Comparison of ENCODE assay signal across 20 cellular contexts in the genomic region with DNA sequence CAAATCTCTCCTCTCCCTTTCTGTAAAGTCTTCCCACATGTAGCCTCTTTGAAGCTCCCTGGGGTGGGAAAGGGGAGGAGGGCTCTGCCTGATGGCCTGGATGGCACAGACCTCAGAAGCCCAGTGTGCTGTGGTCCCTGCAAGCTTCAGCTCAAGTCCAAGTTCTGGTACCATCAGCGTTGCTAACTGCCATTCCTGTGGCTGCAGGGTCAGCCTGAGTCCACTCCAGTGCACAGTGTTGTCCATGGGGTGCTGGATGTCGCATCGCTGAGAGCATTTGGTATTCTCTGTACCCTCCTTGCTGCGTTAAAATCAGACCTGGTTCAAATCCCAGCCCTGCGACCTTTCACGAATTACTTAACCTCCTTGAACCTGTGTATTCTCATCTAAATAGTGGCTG.
DNase-seq lines count a peak whose midpoint lies in the region; ATAC-seq and TF ChIP-seq lines count a peak whose summit lies in the region.
"Had no signal": no experiment of that assay in that cellular context is flagged by ENCODE, and none has a peak within 500 bp of the region (broad histone marks: within the 10 kb centered on the region; RNA-seq: fewer than 3 reads in every experiment).

No MANE protein-coding gene starts in this region.

- no peak overlapping the region for H3K4me3 ChIP-seq in BLaER1
- H3K4me3 ChIP-seq in CD8-positive, alpha-beta memory T cell (ENCODE audit: low read length): no peak overlapping the region
- H3K4me3 ChIP-seq in vagina: no peak overlapping the region
- H3K4me3 ChIP-seq: lung, SK-N-MC, upper lobe of right lung had no signal

- peak overlapping the region in 7 of 8 donors; percentile 54 to 99 (median 96) for H3K27ac Mint-ChIP-seq in CD8-positive, alpha-beta memory T cell
- H3K27ac Mint-ChIP-seq in central memory CD8-positive, alpha-beta T cell (ENCODE audit: low read depth): peak overlapping the region; percentile 89
- peak overlapping the region; percentile 94 to 96 for H3K27ac Mint-ChIP-seq in natural killer cell treated with Interleukin-12 subunit alpha and Interleukin-12 subunit beta and Interleukin-15 and Interleukin-18, amount 100 ng/mL, for 72 hours
- H3K27ac Mint-ChIP-seq: endodermal cell, nephron had no signal

- H3K9me3 Mint-ChIP-seq in CD8-positive, alpha-beta memory T cell: no peaks in the 10 kb centered on the region
- no peaks in the 10 kb centered on the region for H3K9me3 Mint-ChIP-seq in central memory CD8-positive, alpha-beta T cell
- H3K9me3 Mint-ChIP-seq in natural killer cell treated with Interleukin-12 subunit alpha and Interleukin-12 subunit beta and Interleukin-15 and Interleukin-18, amount 100 ng/mL, for 72 hours: no peaks in the 10 kb centered on the region
- H3K9me3 Mint-ChIP-seq: brain, endodermal cell, nephron had no signal

- H3K9me3 ChIP-seq in BLaER1: no peaks in the 10 kb centered on the region
- H3K9me3 ChIP-seq in CD8-positive, alpha-beta memory T cell (ENCODE audit: low read length): no peaks in the 10 kb centered on the region
- no peaks in the 10 kb centered on the region for H3K9me3 ChIP-seq in vagina
- H3K9me3 ChIP-seq: upper lobe of right lung had no signal

- H3K4me3 Mint-ChIP-seq in CD8-positive, alpha-beta memory T cell: peak overlapping the region in 2 of 7 donors; percentile 20 to 69
- peak overlapping the region; percentile 27 for H3K4me3 Mint-ChIP-seq in central memory CD8-positive, alpha-beta T cell
- H3K4me3 Mint-ChIP-seq in natural killer cell treated with Interleukin-12 subunit alpha and Interleukin-12 subunit beta and Interleukin-15 and Interleukin-18, amount 100 ng/mL, for 72 hours: no peak overlapping the region
- H3K4me3 Mint-ChIP-seq: brain, endodermal cell, nephron had no signal

- peaks cover 91% of the 10 kb centered on the region for H4K20me1 ChIP-seq in BLaER1

- H3K4me1 Mint-ChIP-seq in CD8-positive, alpha-beta memory T cell: peaks cover 62 to 91% (median 69%) of the 10 kb centered on the region in 3 donors
- peaks cover 62% of the 10 kb centered on the region for H3K4me1 Mint-ChIP-seq in central memory CD8-positive, alpha-beta T cell
- H3K4me1 Mint-ChIP-seq in natural killer cell treated with Interleukin-12 subunit alpha and Interleukin-12 subunit beta and Interleukin-15 and Interleukin-18, amount 100 ng/mL, for 72 hours (ENCODE audit: low read depth in 2 of 2): peaks cover 52 to 55% of the 10 kb centered on the region in 2 donors

- CTCF ChIA-PET in CD8-positive, alpha-beta memory T cell (lab: Charles Lee): interaction anchor here (5.0 kb wide), 1 partner anchor 14 kb away, joined by 48 read pairs; no protein-coding TSS in a partner anchor

- no peak for TF ChIP-seq POLR2A in vagina (IDR thresholded peaks at IDR 0.05)

- intact Hi-C loops in vagina (cut with DNase I): no loop called here

- no peak overlapping the region for H3K27ac ChIP-seq in BLaER1
- no peak overlapping the region for H3K27ac ChIP-seq in CD8-positive, alpha-beta memory T cell (ENCODE audit: low read depth, low read length)
- H3K27ac ChIP-seq in vagina: no peak overlapping the region
- H3K27ac ChIP-seq: parathyroid adenoma, SK-N-MC, upper lobe of right lung had no signal

- ATAC-seq in central memory CD8-positive, alpha-beta T cell (replicated peaks; ENCODE audit: extremely low read depth, poor library complexity, severe bottlenecking): no peak
- ATAC-seq in natural killer cell treated with Interleukin-12 subunit alpha and Interleukin-12 subunit beta and Interleukin-15 and Interleukin-18, amount 100 ng/mL, for 72 hours: no peak
- ATAC-seq: HCT116, right cardiac atrium, upper lobe of right lung had no signal

- no peak overlapping the region for H3K9ac ChIP-seq in BLaER1
- H3K9ac ChIP-seq: parathyroid adenoma had no signal

- no peak for DNase-seq in CD8-positive, alpha-beta memory T cell
- DNase-seq in central memory CD8-positive, alpha-beta T cell (ENCODE audit: low spot score in 2 of 2): no peak
- peak; percentile 59 for DNase-seq in natural killer cell treated with Interleukin-12 subunit alpha and Interleukin-12 subunit beta and Interleukin-15 and Interleukin-18, amount 100 ng/mL, for 72 hours (ENCODE audit: low spot score)
- DNase-seq in DMS153 treated with DMSO at 0.1 percent for 48 hours (lab: John Stamatoyannopoulos, UW; ENCODE audit: unreplicated experiment): no peak
- no peak for DNase-seq in 8988T
- no peak for DNase-seq in vagina (ENCODE audit: extremely low spot score in 2 of 2)
- DNase-seq: activated CD4-positive, CD25-positive, alpha-beta regulatory T cell; DMS79; endodermal cell; NCI-H1694 treated with DMSO at 0.1 percent for 48 hours; NCI-H526; upper lobe of right lung had no signal

- POLR2A ChIA-PET in CD8-positive, alpha-beta memory T cell (lab: Charles Lee): no interaction called here

- H3K4me1 ChIP-seq in BLaER1: peaks cover 92% of the 10 kb centered on the region
- H3K4me1 ChIP-seq in CD8-positive, alpha-beta memory T cell (ENCODE audit: insufficient read depth, low read length): peaks cover 77% of the 10 kb centered on the region
- peaks cover 23% of the 10 kb centered on the region for H3K4me1 ChIP-seq in vagina

- H3K27me3 ChIP-seq in BLaER1 (no peaks in the 10 kb centered on the region), vagina (no peaks in the 10 kb centered on the region)
- no peaks in the 10 kb centered on the region for H3K27me3 ChIP-seq in CD8-positive, alpha-beta memory T cell (ENCODE audit: insufficient read depth, low read length, poor library complexity, severe bottlenecking)
- H3K27me3 ChIP-seq: upper lobe of right lung had no signal

- no peak for TF ChIP-seq CTCF in vagina (IDR thresholded peaks at IDR 0.05)

- peak overlapping the region; percentile 96; the same call in 1 of the 2 replicates for H3K4me2 ChIP-seq in BLaER1

- no peaks in the 10 kb centered on the region for H3K27me3 Mint-ChIP-seq in CD8-positive, alpha-beta memory T cell
- H3K27me3 Mint-ChIP-seq in central memory CD8-positive, alpha-beta T cell: no peaks in the 10 kb centered on the region
- no peaks in the 10 kb centered on the region for H3K27me3 Mint-ChIP-seq in natural killer cell treated with Interleukin-12 subunit alpha and Interleukin-12 subunit beta and Interleukin-15 and Interleukin-18, amount 100 ng/mL, for 72 hours

- no peaks in the 10 kb centered on the region for H3K36me3 ChIP-seq in BLaER1
- H3K36me3 ChIP-seq in CD8-positive, alpha-beta memory T cell (ENCODE audit: insufficient read depth, low read length): no peaks in the 10 kb centered on the region
- H3K36me3 ChIP-seq in vagina: no peaks in the 10 kb centered on the region
- H3K36me3 ChIP-seq: upper lobe of right lung had no signal

- peaks cover 0 to 6% (median 0%) of the 10 kb centered on the region in 3 donors for H3K36me3 Mint-ChIP-seq in CD8-positive, alpha-beta memory T cell
- H3K36me3 Mint-ChIP-seq in central memory CD8-positive, alpha-beta T cell (ENCODE audit: insufficient read depth): peaks cover 1% of the 10 kb centered on the region
- no peaks in the 10 kb centered on the region for H3K36me3 Mint-ChIP-seq in natural killer cell treated with Interleukin-12 subunit alpha and Interleukin-12 subunit beta and Interleukin-15 and Interleukin-18, amount 100 ng/mL, for 72 hours
- H3K36me3 Mint-ChIP-seq: brain had no signal
